8 cellular contexts compared by ENCODE assay signal in the genomic region with DNA sequence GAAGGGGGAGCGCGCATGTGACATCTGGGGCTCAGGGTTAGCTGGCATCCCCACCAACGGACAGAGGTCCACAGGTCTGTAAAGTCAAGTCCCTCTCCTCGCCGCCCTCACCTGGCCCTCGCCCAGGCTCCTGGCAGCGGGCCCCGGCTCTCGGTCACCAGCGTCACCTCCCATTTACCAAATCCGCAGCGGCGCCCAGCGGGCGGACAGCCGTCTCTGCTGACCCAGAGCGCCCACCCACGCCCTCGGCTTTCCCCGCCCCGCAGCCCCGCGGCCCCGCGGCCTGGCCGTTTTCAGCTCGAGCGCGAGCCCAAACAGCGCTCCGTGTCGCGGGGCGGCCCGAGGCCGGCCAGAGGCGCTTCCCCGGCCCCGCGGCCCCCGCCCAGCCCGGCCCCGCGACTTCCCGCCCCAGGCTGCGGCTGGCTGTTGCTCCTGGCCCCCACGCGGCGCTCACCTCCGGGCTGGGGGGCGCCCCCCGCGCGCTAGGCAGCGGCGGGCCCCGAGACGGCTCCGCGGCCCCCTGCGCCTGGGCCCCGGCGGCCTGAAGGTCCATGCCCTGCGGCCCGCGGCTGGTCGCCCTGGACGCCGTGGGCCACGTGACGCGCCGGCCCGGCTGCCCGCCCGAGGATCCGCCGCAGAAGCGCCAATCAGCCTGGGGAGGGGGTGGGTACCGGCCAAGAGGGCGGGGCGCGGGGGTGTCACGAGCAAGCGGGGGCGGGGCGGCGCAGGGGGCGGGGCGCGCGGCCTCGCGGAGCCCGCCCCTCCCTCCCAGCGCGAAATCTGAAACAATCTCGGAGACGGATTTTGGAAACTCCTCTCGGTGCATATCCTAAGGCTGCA. TPM values are rescaled to one million over a fixed set of nuclear protein-coding genes. Genes with fewer than 3 reads are reported as not detected.
DNase-seq lines count a peak whose midpoint lies in the region; ATAC-seq, FAIRE-seq and TF ChIP-seq lines count a peak whose summit lies in the region.

A gene with protein sequence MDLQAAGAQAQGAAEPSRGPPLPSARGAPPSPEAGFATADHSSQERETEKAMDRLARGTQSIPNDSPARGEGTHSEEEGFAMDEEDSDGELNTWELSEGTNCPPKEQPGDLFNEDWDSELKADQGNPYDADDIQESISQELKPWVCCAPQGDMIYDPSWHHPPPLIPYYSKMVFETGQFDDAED (minus strand): TSS at position 598 of the 840 bp plus-strand sequence. CDS start 45 bp downstream, at position 553.

- H2BK20ac ChIP-seq in H1 (ENCODE audit: low read length): no peak within 1 kb of the TSS

- 8% methylated on average over 16 of the region's 100 CpGs; no CpG with 5 or more reads in 1 of the 2 experiments for WGBS in H1 (ENCODE audit: extremely low coverage in 1 of 2, insufficient coverage in 1 of 2, insufficient read length in 1 of 2, insufficient replicate concordance in 2 of 2, low coverage in 1 of 2, low lambda C conversion rate in 2 of 2, missing lambda C conversion rate in 1 of 2), 2 experiments
- under 1% methylated on average over 55 of the region's 100 CpGs for WGBS in mesenchymal stem cell

- H3K4ac ChIP-seq in H1 (replicated peaks; ENCODE audit: insufficient read length, low read depth, low read length): no peak within 1 kb of the TSS
- H3K4ac ChIP-seq in mesenchymal stem cell (ENCODE audit: low read depth in 1 of 2, low read length in 2 of 2): peak within 1 kb of the TSS; percentile 24 to 41

- no peak for TF ChIP-seq CTCF in H1 (IDR thresholded peaks at IDR 0.05; ENCODE audit: control extremely low read depth in 1 of 3, insufficient read depth in 1 of 3, low read depth in 1 of 3, low read length in 3 of 3)

- POLR2A ChIA-PET in H1 (lab: Charles Lee; ENCODE audit: partially characterized antibody): interaction anchor here (0.5 to 1.4 kb wide), 4 partner anchors 17 to 306 kb away, joined by 3 to 4 read pairs (median 3); a partner anchor contains a TSS

- peaks cover 9% of the 10 kb centered on the region for H3K23me2 ChIP-seq in H1 (ENCODE audit: low read depth, low read length)

- H3K27ac ChIP-seq in H1 (ENCODE audit: low read depth, low read length) (no peak within 1 kb of the TSS; the same call in 1 of the 2 replicates), mesenchymal stem cell (ENCODE audit: low read length, poor library complexity, severe bottlenecking) (no peak within 1 kb of the TSS)

- H2AFZ ChIP-seq in H1 (ENCODE audit: low read length) (peak within 1 kb of the TSS; percentile 98), mesenchymal stem cell (ENCODE audit: low read depth, low read length) (peak within 1 kb of the TSS; percentile 81)

- H3K4me1 ChIP-seq in H1 (replicated peaks in 1 of 4; ENCODE audit: control insufficient read depth in 3 of 4, insufficient read depth in 4 of 4, low read length in 3 of 4) (peaks cover 0 to 10% (median 4%) of the 10 kb centered on the region in 4 experiments; a peak in 6 of 7 replicates), mesenchymal stem cell (ENCODE audit: control insufficient read depth, insufficient read depth, low read depth, low read length) (peaks cover 4% of the 10 kb centered on the region)

- H3K27me3 ChIP-seq in H1 (replicated peaks in 1 of 4; ENCODE audit: control insufficient read depth in 3 of 4, extremely low read depth in 1 of 4, insufficient read depth in 3 of 4, low read length in 3 of 4) (no peaks in the 10 kb centered on the region), mesenchymal stem cell (ENCODE audit: control insufficient read depth in 1 of 2, insufficient read depth in 1 of 2, low read length in 2 of 2) (no peaks in the 10 kb centered on the region)

- peak within 1 kb of the TSS; percentile 35 to 92 (median 70) for H3K9ac ChIP-seq in H1 (replicated peaks in 1 of 4; ENCODE audit: extremely low read depth in 1 of 4, low read depth in 3 of 4, low read length in 3 of 4)
- H3K9ac ChIP-seq in mesenchymal stem cell (ENCODE audit: low read length): peak within 1 kb of the TSS; percentile 88

- H3K9me3 ChIP-seq in H1 (ENCODE audit: insufficient read depth in 2 of 2, low read depth in 1 of 2, low read length in 1 of 2): no peaks in the 10 kb centered on the region
- H3K9me3 ChIP-seq in mesenchymal stem cell (ENCODE audit: control insufficient read depth, low read length): no peaks in the 10 kb centered on the region

- H4K20me1 ChIP-seq in H1 (replicated peaks in 1 of 2; ENCODE audit: control insufficient read depth in 1 of 2, insufficient read depth in 2 of 2, low read length in 2 of 2): peaks cover 0 to 2% of the 10 kb centered on the region in 2 experiments

- H3K23ac ChIP-seq in H1 (ENCODE audit: insufficient read length) (no peak within 1 kb of the TSS), mesenchymal stem cell (ENCODE audit: low read length in 2 of 2) (peak within 1 kb of the TSS in 1 of 2 experiments; percentile 89)

- no peak for TF ChIP-seq EP300 in H1 (IDR thresholded peaks at IDR 0.05; ENCODE audit: borderline replicate concordance in 1 of 2, low read depth in 2 of 2, low read length in 2 of 2)

- FAIRE-seq in H1 (lab: Jason Lieb, UNC): no peak

- H4K91ac ChIP-seq in H1 (replicated peaks; ENCODE audit: insufficient read length, low read length) (no peak within 1 kb of the TSS), mesenchymal stem cell (ENCODE audit: low read length) (no peak within 1 kb of the TSS)

- H3K36me3 ChIP-seq in H1 (ENCODE audit: control insufficient read depth in 2 of 4, insufficient read depth in 4 of 4, low read length in 3 of 4) (peaks cover 4 to 15% (median 6%) of the 10 kb centered on the region in 4 experiments; a peak in 6 of 8 replicates), mesenchymal stem cell (ENCODE audit: control insufficient read depth in 1 of 2, insufficient read depth in 2 of 2, low read depth in 1 of 2, low read length in 2 of 2) (peaks cover 24 to 47% of the 10 kb centered on the region in 2 experiments)

- no peak within 1 kb of the TSS for H3K14ac ChIP-seq in H1 (ENCODE audit: insufficient read length)
- H3K14ac ChIP-seq in mesenchymal stem cell (ENCODE audit: low read length in 2 of 2): peak within 1 kb of the TSS in 1 of 2 experiments; percentile 82

- TF ChIP-seq POLR2A in GM18526 (IDR thresholded peaks at IDR 0.05; ENCODE audit: extremely low read depth, insufficient read length) (peak; percentile 36), H1 (IDR thresholded peaks at IDR 0.05; ENCODE audit: control extremely low read depth in 1 of 2, low read depth in 2 of 2, low read length in 2 of 2) (peak in 1 of 2 experiments; percentile 59; a peak in 1 of 3 replicates)

- no peak for TF ChIP-seq RAD21 in H1 (IDR thresholded peaks at IDR 0.05 in 1 of 2, conservative IDR thresholded peaks at IDR 0.05 in 1 of 2; ENCODE audit: low read depth in 2 of 2, low read length in 2 of 2)

- CTCF ChIA-PET in H1 (lab: Charles Lee; ENCODE audit: partially characterized antibody): interaction anchor here (1.1 kb wide), 1 partner anchor 43 kb away, joined by 4 read pairs; a partner anchor contains a TSS

- H2BK120ac ChIP-seq in H1 (replicated peaks; ENCODE audit: low read depth, low read length): no peak within 1 kb of the TSS
- H2BK120ac ChIP-seq in mesenchymal stem cell (ENCODE audit: low read depth, low read length): peak within 1 kb of the TSS; percentile 37

- H2BK12ac ChIP-seq in H1 (ENCODE audit: low read depth, low read length): no peak within 1 kb of the TSS
- H2BK12ac ChIP-seq in mesenchymal stem cell (ENCODE audit: low read length in 2 of 2): no peak within 1 kb of the TSS

- H3K18ac ChIP-seq in H1 (ENCODE audit: extremely low read depth, low read length) (peak within 1 kb of the TSS; percentile 88; the same call in 1 of the 2 replicates), mesenchymal stem cell (ENCODE audit: low read depth in 1 of 2, low read length in 2 of 2) (peak within 1 kb of the TSS; percentile 45 to 95)

- H3K79me1 ChIP-seq in H1 (ENCODE audit: low read depth, low read length): peaks cover 6% of the 10 kb centered on the region; the same call in 1 of the 2 replicates
- H3K79me1 ChIP-seq in mesenchymal stem cell (replicated peaks; ENCODE audit: low read length, poor library complexity, severe bottlenecking): peaks cover 10% of the 10 kb centered on the region

- peak within 1 kb of the TSS; percentile 61 to 73 (median 66) for H3K4me3 ChIP-seq in H1 (ENCODE audit: extremely low read depth in 1 of 4, insufficient read depth in 2 of 4, low read depth in 3 of 4, low read length in 4 of 4)
- peak within 1 kb of the TSS; percentile 80 to 83 for H3K4me3 ChIP-seq in mesenchymal stem cell (ENCODE audit: insufficient read depth in 1 of 2, low read depth in 1 of 2, low read length in 2 of 2)

- no peak within 1 kb of the TSS for H4K5ac ChIP-seq in H1 (ENCODE audit: insufficient read length, low read depth, low read length)

- H2AK5ac ChIP-seq in H1 (ENCODE audit: low read depth, low read length) (no peak within 1 kb of the TSS), mesenchymal stem cell (ENCODE audit: low read length, severe bottlenecking) (no peak within 1 kb of the TSS)

- peaks cover 0 to 6% of the 10 kb centered on the region in 2 experiments; a peak in 2 of 4 replicates for H3K79me2 ChIP-seq in H1 (ENCODE audit: control insufficient read depth in 1 of 2, insufficient read depth in 2 of 2, low read length in 2 of 2)

- H2BK5ac ChIP-seq in H1 (ENCODE audit: low read depth, low read length): no peak within 1 kb of the TSS; the same call in 1 of the 2 replicates
- H2BK5ac ChIP-seq in mesenchymal stem cell (ENCODE audit: low read depth, low read length, poor library complexity, severe bottlenecking): no peak within 1 kb of the TSS

- ATAC-seq in HG03439 (IDR thresholded peaks at IDR 0.05; ENCODE audit: unreplicated experiment): peak; percentile 69

- peak within 1 kb of the TSS; percentile 95 to 100 for H3K4me2 ChIP-seq in H1 (ENCODE audit: insufficient read depth in 1 of 2, low read depth in 2 of 2, low read length in 2 of 2)
- peak within 1 kb of the TSS; percentile 92 for H3K4me2 ChIP-seq in mesenchymal stem cell (ENCODE audit: low read length, poor library complexity, severe bottlenecking)

- H3K56ac ChIP-seq in H1 (replicated peaks; ENCODE audit: insufficient read length, low read depth, low read length): no peak within 1 kb of the TSS

- H2BK15ac ChIP-seq in H1 (ENCODE audit: low read length) (no peak within 1 kb of the TSS), mesenchymal stem cell (ENCODE audit: low read depth, poor library complexity, severe bottlenecking) (peak within 1 kb of the TSS; percentile 40)

- H4K8ac ChIP-seq in H1 (ENCODE audit: extremely low read depth, insufficient read depth, low read length): peak within 1 kb of the TSS; percentile 78; the same call in 1 of the 2 replicates
- peak within 1 kb of the TSS; percentile 73 for H4K8ac ChIP-seq in mesenchymal stem cell (ENCODE audit: low read length)

- DNase-seq in A172 (ENCODE audit: low spot score) (peak; percentile 73), NOMO-1 treated with DMSO at 0.1 percent for 48 hours (lab: John Stamatoyannopoulos, UW; ENCODE audit: unreplicated experiment) (peak; percentile 67), H1 (ENCODE audit: low read depth in 1 of 2, low spot score in 2 of 2) (peak; percentile 25 to 82), mesenchymal stem cell (peak; percentile 86)
- DNase-seq in activated CD8-positive, alpha-beta memory T cell treated with anti-CD3 and anti-CD28 coated beads for 48 hours (ENCODE audit: low read depth in 2 of 3, low spot score in 2 of 3): peak; percentile 53 to 68 (median 55)
- peak; percentile 47 for DNase-seq in stimulated activated CD8-positive, alpha-beta memory T cell treated with anti-CD3 and anti-CD28 coated beads, Interleukin-12 subunit alpha, Interleukin-12 subunit beta, amount 100 ng/mL, for 24 hours (ENCODE audit: extremely low read depth)

RNA-seq across cellular contexts. Expression of the gene that starts here (rescaled TPM):
- 416 and 441 TPM in 2 replicates for total RNA-seq in A172 (2014; rRNA removed; shearing (Covaris generic))
- total RNA-seq in H1 (2021; fragmentation: NEBNext Ultra II Directional; extraction: Animal tissue kit (Norgen Biotek cat#: 25700)): 47.4 and 49.3 TPM in 2 replicates
- 32.4 and 40.9 TPM in 2 replicates for polyA plus RNA-seq in H1 (2011; rRNA removed)
- 35.4 TPM for polyA plus RNA-seq in H1 (2011; cell fraction: cytosol; rRNA removed)
- polyA plus RNA-seq in H1 (2011; cell fraction: nucleus; rRNA removed): 19.8 TPM
- polyA plus RNA-seq in H1 (2012, experiment 1 of 2): 57.5 to 63.5 TPM (median 60.2 TPM) in 4 replicates
- 72.4 TPM for polyA plus RNA-seq in H1 (2012, experiment 2 of 2)
- polyA plus RNA-seq in H1 (2013, experiment 1 of 2): 33.5 TPM
- polyA plus RNA-seq in H1 (2013, experiment 2 of 2): 35.9 TPM
- 21.5 and 29.2 TPM in 2 replicates for polyA minus RNA-seq in H1 (2011; rRNA and poly(A)+ RNA removed)
- 19.2 TPM for polyA minus RNA-seq in H1 (2011; cell fraction: cytosol; rRNA and poly(A)+ RNA removed)
- 10.9 TPM for polyA minus RNA-seq in H1 (2011; cell fraction: nucleus; rRNA and poly(A)+ RNA removed)
- 51.7 TPM for polyA plus RNA-seq in mesenchymal stem cell (2013, experiment 1 of 2)
- polyA plus RNA-seq in mesenchymal stem cell (2013, experiment 2 of 2): 50.7 TPM
